17 cellular contexts compared by ENCODE assay signal in genomic region chr22:27717094-27717493, GRCh38.
"Had no signal": no experiment of that assay in that cellular context is flagged by ENCODE, and none has a peak within 500 bp of the region (broad histone marks: within the 10 kb centered on the region; RNA-seq: fewer than 3 reads in every experiment).

No MANE protein-coding gene starts in this region.

- H3K4me3 ChIP-seq: body of pancreas, dorsolateral prefrontal cortex, esophagus squamous epithelium, pancreas, stomach, thoracic aorta, uterus had no signal

- H3K9me3 ChIP-seq: body of pancreas, esophagus squamous epithelium, pancreas, thoracic aorta, uterus had no signal

- H3K27me3 ChIP-seq: body of pancreas, pancreas, stomach, uterus had no signal

- H3K36me3 ChIP-seq: esophagus squamous epithelium, pancreas, stomach, thoracic aorta, uterus had no signal

- H3K9me3 Mint-ChIP-seq: neural crest cell had no signal

- H3K4me1 ChIP-seq: body of pancreas, pancreas, uterus had no signal

- H3K27ac ChIP-seq: pancreas, thoracic aorta had no signal

- DNase-seq: activated T-cell treated with anti-CD3 and anti-CD28 coated beads, Interleukin-2, amount 50 U/mL, for 1 hour; amniotic stem cell; body of pancreas; cerebellar nuclear complex; dorsolateral prefrontal cortex; esophagus squamous epithelium; foreskin melanocyte; head of caudate nucleus; mesenchymal stem cell; pancreas; stomach; uterus had no signal

- H3K4me3 Mint-ChIP-seq: neural crest cell had no signal

- ATAC-seq: activated CD4-positive, CD25-positive, alpha-beta regulatory T cell treated with anti-CD3 and anti-CD28 coated beads, Interleukin-2, amount 50 U/mL, for 24 hours; activated naive CD4-positive, alpha-beta T cell treated with anti-CD3 and anti-CD28 coated beads, Interleukin-2, amount 50 U/mL, for 72 hours; body of pancreas; left lobe of liver; pancreas had no signal

- H3K27ac Mint-ChIP-seq: activated naive CD4-positive, alpha-beta T cell treated with anti-CD3 and anti-CD28 coated beads, Interleukin-2, amount 50 U/mL, for 72 hours had no signal
